In genomic region chr3:155382396-155383042, GRCh38 we compare ENCODE assay signal across 8 cellular contexts.
A peak's percentile ranks its signal among the peaks of the same experiment; 100 is the strongest.
DNase-seq lines count a peak whose midpoint lies in the region; ATAC-seq and TF ChIP-seq lines count a peak whose summit lies in the region.

No MANE protein-coding gene starts in this region.

- H3K4me1 ChIP-seq in prostate gland (replicated peaks) = no peaks in the 10 kb centered on the region

- H3K4me3 ChIP-seq in H7 (ENCODE audit: insufficient read depth, low read depth, low read length) (no peak overlapping the region), prostate gland (no peak overlapping the region)

- peak; percentile 38 for DNase-seq in DMS53 treated with DMSO at 0.1 percent for 48 hours (lab: John Stamatoyannopoulos, UW; ENCODE audit: unreplicated experiment)
- peak; percentile 32 for DNase-seq in H7
- DNase-seq in NCI-H146 (lab: John Stamatoyannopoulos, UW) = peak; percentile 49
- peak; percentile 80 for DNase-seq in UCSD-AML1 (lab: John Stamatoyannopoulos, UW; ENCODE audit: unreplicated experiment)
- peak; percentile 85 for DNase-seq in Right ventricle myocardium inferior (ENCODE audit: missing footprints)
- DNase-seq in prostate gland (ENCODE audit: low spot score) = peak; percentile 48
- DNase-seq in natural killer cell = no peak

- H3K9me3 ChIP-seq in prostate gland = no peaks in the 10 kb centered on the region

- H3K27me3 ChIP-seq in H7 (ENCODE audit: control insufficient read depth, insufficient read depth, low read length) (no peaks in the 10 kb centered on the region), prostate gland (replicated peaks; ENCODE audit: insufficient read depth) (no peaks in the 10 kb centered on the region)

- H3K27me3 Mint-ChIP-seq in natural killer cell (ENCODE audit: low read depth in 2 of 2) = peaks cover 0 to 4% of the 10 kb centered on the region in 2 donors

- H3K4me3 Mint-ChIP-seq in natural killer cell = no peak overlapping the region

- TF ChIP-seq POLR2A in prostate gland (IDR thresholded peaks at IDR 0.05) = no peak

- no peak overlapping the region for H3K27ac Mint-ChIP-seq in natural killer cell

- H3K27ac ChIP-seq in prostate gland = no peak overlapping the region

- intact Hi-C loops in Right ventricle myocardium inferior (cut with DNase I) = loop anchor here (2.0 to 10.0 kb wide), 2 partner anchors 320 to 492 kb away; partner anchors contain the start of gene GMPS
- intact Hi-C loops in prostate gland (cut with DNase I) = no loop called here
- intact Hi-C loops in natural killer cell (cut with micrococcal nuclease) = no loop called here

- H3K36me3 ChIP-seq in H7 (replicated peaks; ENCODE audit: control insufficient read depth, insufficient read depth, low read length) (no peaks in the 10 kb centered on the region), prostate gland (no peaks in the 10 kb centered on the region)

- peak; percentile 78 for ATAC-seq in Right ventricle myocardium inferior
- ATAC-seq in natural killer cell = no peak
- no peak for ATAC-seq in GM21526 (IDR thresholded peaks at IDR 0.05; ENCODE audit: low FRiP score, unreplicated experiment)

- no peaks in the 10 kb centered on the region for H3K36me3 Mint-ChIP-seq in natural killer cell

- TF ChIP-seq CTCF in prostate gland (IDR thresholded peaks at IDR 0.05) (peak in 3 of 4 experiments; percentile 50 to 71 (median 60)), natural killer cell (IDR thresholded peaks at IDR 0.05) (no peak)

- no peaks in the 10 kb centered on the region for H3K9me3 Mint-ChIP-seq in natural killer cell

- WGBS in prostate gland = 38% methylated on average over 6 of the region's 6 CpGs

- H3K4me1 Mint-ChIP-seq in natural killer cell = no peaks in the 10 kb centered on the region
